In genomic region chr16:88759245-88759975, GRCh38 we compare ENCODE assay signal across 6 cellular contexts. TPM values are rescaled to one million over a fixed set of nuclear protein-coding genes. Genes with fewer than 3 reads are reported as not detected.
DNase-seq lines count a peak whose midpoint lies in the region; ATAC-seq and TF ChIP-seq lines count a peak whose summit lies in the region.

No MANE protein-coding gene starts in this region.

- peak; percentile 86 for ATAC-seq in activated CD4-positive, alpha-beta T cell treated with anti-CD3 and anti-CD28 coated beads for 36 hours

- H3K36me3 ChIP-seq in fibroblast of lung (ENCODE audit: control insufficient read depth, insufficient read depth, low read length) (peaks cover 7% of the 10 kb centered on the region), transverse colon (no peaks in the 10 kb centered on the region), ascending aorta (peaks cover 0 to 5% of the 10 kb centered on the region in 2 donors)

- no peaks in the 10 kb centered on the region for H3K27me3 Mint-ChIP-seq in activated CD4-positive, alpha-beta T cell treated with anti-CD3 and anti-CD28 coated beads for 36 hours

- no peaks in the 10 kb centered on the region for H3K36me3 Mint-ChIP-seq in activated CD4-positive, alpha-beta T cell treated with anti-CD3 and anti-CD28 coated beads for 36 hours (ENCODE audit: low read depth)

- no peaks in the 10 kb centered on the region for H3K9me3 Mint-ChIP-seq in activated CD4-positive, alpha-beta T cell treated with anti-CD3 and anti-CD28 coated beads for 36 hours (ENCODE audit: low read depth)

- CTCF ChIA-PET in activated CD4-positive, alpha-beta T cell treated with anti-CD3 and anti-CD28 coated beads for 36 hours (lab: Charles Lee) = interaction anchor here (0.6 to 2.0 kb wide), 5 partner anchors 9 to 25 kb away, joined by 3 to 6 read pairs (median 3); no protein-coding TSS in a partner anchor

- no peak overlapping the region for H3K27ac ChIP-seq in fibroblast of lung (ENCODE audit: insufficient read depth, low read length)
- H3K27ac ChIP-seq in transverse colon = peak overlapping the region; percentile 72 to 89 (median 86)
- no peak overlapping the region for H3K27ac ChIP-seq in ascending aorta

- no peaks in the 10 kb centered on the region for H3K9me3 ChIP-seq in fibroblast of lung (ENCODE audit: control insufficient read depth, insufficient read depth, low read depth, low read length)
- H3K9me3 ChIP-seq in transverse colon = no peaks in the 10 kb centered on the region
- no peaks in the 10 kb centered on the region for H3K9me3 ChIP-seq in ascending aorta

- intact Hi-C loops in activated CD4-positive, alpha-beta T cell treated with anti-CD3 and anti-CD28 coated beads for 36 hours (cut with DNase I, micrococcal nuclease) = loop anchor here in 1 of 2 experiments (1.0 kb wide), 1 partner anchor 18 kb away; no protein-coding TSS in a partner anchor
- intact Hi-C loops in transverse colon (cut with DNase I; ENCODE audit: low total_unique reads) = no loop called here
- intact Hi-C loops in ascending aorta (cut with DNase I) = no loop called here

- H3K4me1 ChIP-seq in fibroblast of lung (ENCODE audit: control insufficient read depth, extremely low read depth, insufficient read depth, low read length) (peaks cover 19% of the 10 kb centered on the region), transverse colon (peaks cover 31 to 63% (median 60%) of the 10 kb centered on the region in 4 donors), ascending aorta (no peaks in the 10 kb centered on the region)

- TF ChIP-seq CTCF in fibroblast of lung (conservative IDR thresholded peaks at IDR 0.05 in 1 of 2, IDR thresholded peaks at IDR 0.05 in 1 of 2; ENCODE audit: low read depth in 1 of 2, low read length in 2 of 2) (no peak), transverse colon (IDR thresholded peaks at IDR 0.05) (peak in 3 of 5 experiments; percentile 17 to 38 (median 35)), ascending aorta (IDR thresholded peaks at IDR 0.05) (no peak)

- H3K4me3 ChIP-seq in fibroblast of lung (replicated peaks in 1 of 4; ENCODE audit: control extremely low read depth in 1 of 4, insufficient read depth in 1 of 4, low read depth in 3 of 4, low read length in 4 of 4) (no peak overlapping the region), transverse colon (peak overlapping the region in 2 of 4 donors; percentile 13 to 16), ascending aorta (no peak overlapping the region)

- no peaks in the 10 kb centered on the region for H3K27me3 ChIP-seq in fibroblast of lung (ENCODE audit: control insufficient read depth, insufficient read depth, low read length)
- H3K27me3 ChIP-seq in transverse colon = no peaks in the 10 kb centered on the region
- H3K27me3 ChIP-seq in ascending aorta = no peaks in the 10 kb centered on the region

- no peaks in the 10 kb centered on the region for H4K20me1 ChIP-seq in fibroblast of lung (ENCODE audit: control insufficient read depth, extremely low read depth, insufficient read depth, low read length)

- peak overlapping the region; percentile 40 for H3K4me2 ChIP-seq in fibroblast of lung (ENCODE audit: extremely low read depth, insufficient read depth, low read length)

- peaks cover 11% of the 10 kb centered on the region for H3K4me1 Mint-ChIP-seq in activated CD4-positive, alpha-beta T cell treated with anti-CD3 and anti-CD28 coated beads for 36 hours

- no peak overlapping the region for H3K4me3 Mint-ChIP-seq in activated CD4-positive, alpha-beta T cell treated with anti-CD3 and anti-CD28 coated beads for 36 hours

- peaks cover 96% of the 10 kb centered on the region for H3K79me2 ChIP-seq in fibroblast of lung (ENCODE audit: control insufficient read depth, insufficient read depth, low read length)

- no peak overlapping the region for H3K9ac ChIP-seq in fibroblast of lung (ENCODE audit: insufficient read depth, low read length)

- POLR2A ChIA-PET in activated CD4-positive, alpha-beta T cell treated with anti-CD3 and anti-CD28 coated beads for 36 hours (lab: Charles Lee) = interaction anchor here (0.6 kb wide), 1 partner anchor 18 kb away, joined by 3 read pairs; no protein-coding TSS in a partner anchor

- in situ Hi-C loops in transverse colon (cut with MboI; ENCODE audit: low pct_ligation_motif_present in 1 of 4, low pct_unique_long_range_greater_than_20kb in 1 of 4, low sequenced_read_pairs in 3 of 4) = no loop called here

- H3K27ac Mint-ChIP-seq in activated CD4-positive, alpha-beta T cell treated with anti-CD3 and anti-CD28 coated beads for 36 hours = no peak overlapping the region

- no peak for TF ChIP-seq EP300 in transverse colon (IDR thresholded peaks at IDR 0.05; ENCODE audit: low read depth)

- H2AFZ ChIP-seq in fibroblast of lung (ENCODE audit: low read length) = no peak overlapping the region

- peak; percentile 27 for TF ChIP-seq POLR2A in transverse colon (IDR thresholded peaks at IDR 0.05)

- peak; percentile 65 for DNase-seq in activated CD4-positive, alpha-beta T cell treated with anti-CD3 and anti-CD28 coated beads for 36 hours
- no peak for DNase-seq in activated CD4-positive, alpha-beta T cell treated with anti-CD3 and anti-CD28 coated beads for 1 hour
- DNase-seq in fibroblast of lung (ENCODE audit: low read depth in 2 of 2) (peak; percentile 28 to 70), transverse colon (peak; percentile 85), GF-D8 (lab: John Stamatoyannopoulos, UW) (no peak), ascending aorta (ENCODE audit: low spot score in 2 of 2) (no peak)

- 44% methylated on average over 26 of the region's 26 CpGs; no CpG with 5 or more reads in 1 of the 2 donors for WGBS in transverse colon (ENCODE audit: low coverage in 1 of 2), 2 donors

RNA-seq across cellular contexts. Expression of gene PIEZO1, which starts 25.6 kb away (rescaled TPM):
- 100 to 1,000 TPM; 105 to 126 TPM for total RNA-seq in activated CD4-positive, alpha-beta T cell treated with anti-CD3 and anti-CD28 coated beads for 36 hours
- total RNA-seq in fibroblast of lung (135 and 313 TPM in 2 replicates), transverse colon (100 to 1,000 TPM; 133 to 546 (median 179) TPM), ascending aorta (428 TPM)
- polyA plus RNA-seq in fibroblast of lung = 94.5 and 126 TPM in 2 replicates
- 184 and 260 TPM in 2 replicates for polyA plus RNA-seq in fibroblast of lung (2012)
- 1,099 and 1,312 TPM in 2 replicates for polyA minus RNA-seq in fibroblast of lung (ENCODE audit: low replicate concordance)

RNA-seq across cellular contexts. Expression of gene CDT1, which starts 44.2 kb away (rescaled TPM):
- 100 to 1,000 TPM; 136 to 182 TPM for total RNA-seq in activated CD4-positive, alpha-beta T cell treated with anti-CD3 and anti-CD28 coated beads for 36 hours
- total RNA-seq in fibroblast of lung (0.77 and 3.6 TPM in 2 replicates), transverse colon (10 to 100 TPM in 1 of 4 donors, 1 to 10 TPM in 2, not detected in 1; 3.8 to 12.5 (median 6.7) TPM), ascending aorta (not detected)
- 1.3 and 4.5 TPM in 2 replicates for polyA plus RNA-seq in fibroblast of lung
- 4.2 and 19.0 TPM in 2 replicates for polyA plus RNA-seq in fibroblast of lung (2012)
- 4.7 and 23.7 TPM in 2 replicates for polyA minus RNA-seq in fibroblast of lung (ENCODE audit: low replicate concordance)

RNA-seq across cellular contexts. Expression of gene APRT, which starts 52.3 kb away (rescaled TPM):
- total RNA-seq in activated CD4-positive, alpha-beta T cell treated with anti-CD3 and anti-CD28 coated beads for 36 hours = 100 to 1,000 TPM; 105 to 179 TPM
- total RNA-seq in fibroblast of lung (50.3 and 95.6 TPM in 2 replicates), transverse colon (100 to 1,000 TPM in 2 of 4 donors, 10 to 100 TPM in 2; 81.6 to 221 (median 149) TPM), ascending aorta (305 TPM)
- 39.2 and 57.6 TPM in 2 replicates for polyA plus RNA-seq in fibroblast of lung
- 155 and 232 TPM in 2 replicates for polyA plus RNA-seq in fibroblast of lung (2012)
- polyA minus RNA-seq in fibroblast of lung (ENCODE audit: low replicate concordance) = 62.8 and 64.3 TPM in 2 replicates

RNA-seq across cellular contexts. Expression of gene CTU2, which starts 53.1 kb away (rescaled TPM):
- total RNA-seq in activated CD4-positive, alpha-beta T cell treated with anti-CD3 and anti-CD28 coated beads for 36 hours = 10 to 100 TPM; 29.6 to 36.2 TPM
- total RNA-seq in fibroblast of lung (11.9 and 13.4 TPM in 2 replicates), transverse colon (1 to 10 TPM in 3 of 4 donors, not detected in 1; 2.8 to 5.6 (median 4.2) TPM), ascending aorta (4.2 TPM)
- polyA plus RNA-seq in fibroblast of lung = 7.6 and 8.1 TPM in 2 replicates
- polyA plus RNA-seq in fibroblast of lung (2012) = 17.9 and 24.7 TPM in 2 replicates
- polyA minus RNA-seq in fibroblast of lung (ENCODE audit: low replicate concordance) = 9.5 and 19.2 TPM in 2 replicates

RNA-seq across cellular contexts. Expression of gene RNF166, which starts 53.2 kb away (rescaled TPM):
- 10 to 100 TPM; 44.0 to 49.7 TPM for total RNA-seq in activated CD4-positive, alpha-beta T cell treated with anti-CD3 and anti-CD28 coated beads for 36 hours
- total RNA-seq in fibroblast of lung (9.7 and 13.6 TPM in 2 replicates), transverse colon (10 to 100 TPM; 10.3 to 15.3 (median 14.4) TPM), ascending aorta (44.3 TPM)
- 6.6 and 8.2 TPM in 2 replicates for polyA plus RNA-seq in fibroblast of lung
- 7.5 and 12.3 TPM in 2 replicates for polyA plus RNA-seq in fibroblast of lung (2012)
- 7.3 and 8.0 TPM in 2 replicates for polyA minus RNA-seq in fibroblast of lung (ENCODE audit: low replicate concordance)

Comparison
In these comparisons a context has a peak if more than half of its experiments do, and no peak if none do; other contexts are left out.
1. DNase-seq: peak in activated CD4-positive, alpha-beta T cell treated with anti-CD3 and anti-CD28 coated beads for 36 hours (single experiment), fibroblast of lung (2 of 2) and transverse colon (single experiment); none in activated CD4-positive, alpha-beta T cell treated with anti-CD3 and anti-CD28 coated beads for 1 hour (single experiment), GF-D8 (single experiment) and ascending aorta (0 of 2).
2. H3K27ac ChIP-seq: peak in transverse colon (4 of 4); none in fibroblast of lung (single experiment) and ascending aorta (0 of 2).
3. CTCF ChIP-seq: peak in transverse colon (3 of 5); none in fibroblast of lung (0 of 2) and ascending aorta (0 of 3).
4. RNA of gene CDT1, which starts 44.2 kb away (total RNA-seq): 136 to 182 TPM in activated CD4-positive, alpha-beta T cell treated with anti-CD3 and anti-CD28 coated beads for 36 hours; 3.8 to 12.5 TPM in transverse colon, 0.77 to 3.6 TPM in fibroblast of lung and not detected in ascending aorta (single experiment); every median in the first group is over 10 times any median in the second.